Comparison of ENCODE assay signal across 1 cellular context in the genomic region with DNA sequence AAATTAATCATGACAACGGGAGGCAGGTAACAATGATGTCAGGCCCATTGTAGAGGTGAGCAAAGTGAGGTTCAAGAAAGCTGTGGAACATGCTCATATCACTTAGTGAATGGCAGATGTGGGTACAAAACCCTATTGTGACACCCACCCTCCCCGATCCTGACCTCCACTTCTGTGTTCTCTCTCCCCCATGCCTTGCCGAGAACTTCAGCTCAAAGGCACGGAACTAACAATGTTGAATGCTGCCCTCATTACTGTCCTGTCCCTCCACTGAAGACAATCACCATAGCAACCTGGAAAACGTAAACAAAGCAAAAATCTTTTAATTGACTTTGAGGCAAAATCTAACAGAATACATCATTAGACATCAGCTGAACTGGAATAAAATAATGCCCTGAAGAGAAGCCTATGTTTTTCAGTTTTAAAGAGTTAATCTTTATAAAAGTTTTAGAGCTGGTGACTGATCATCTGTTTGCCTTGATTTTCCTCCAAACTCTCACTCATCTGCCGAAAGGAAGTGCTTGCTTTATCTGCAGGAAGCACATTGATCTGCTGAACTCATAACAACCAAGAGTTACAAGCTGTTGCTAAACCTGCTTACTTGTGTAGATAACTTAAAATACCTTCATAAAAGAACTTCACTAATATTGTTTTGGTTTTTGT.
TF ChIP-seq lines count a peak whose summit lies in the region.

No MANE protein-coding gene starts in this region.

TF ChIP-seq in K562, 482 proteins besides CTCF, POLR2A, EP300 and RAD21 (continued from another document and continues in another):
- TF ChIP-seq, protein P1, sequence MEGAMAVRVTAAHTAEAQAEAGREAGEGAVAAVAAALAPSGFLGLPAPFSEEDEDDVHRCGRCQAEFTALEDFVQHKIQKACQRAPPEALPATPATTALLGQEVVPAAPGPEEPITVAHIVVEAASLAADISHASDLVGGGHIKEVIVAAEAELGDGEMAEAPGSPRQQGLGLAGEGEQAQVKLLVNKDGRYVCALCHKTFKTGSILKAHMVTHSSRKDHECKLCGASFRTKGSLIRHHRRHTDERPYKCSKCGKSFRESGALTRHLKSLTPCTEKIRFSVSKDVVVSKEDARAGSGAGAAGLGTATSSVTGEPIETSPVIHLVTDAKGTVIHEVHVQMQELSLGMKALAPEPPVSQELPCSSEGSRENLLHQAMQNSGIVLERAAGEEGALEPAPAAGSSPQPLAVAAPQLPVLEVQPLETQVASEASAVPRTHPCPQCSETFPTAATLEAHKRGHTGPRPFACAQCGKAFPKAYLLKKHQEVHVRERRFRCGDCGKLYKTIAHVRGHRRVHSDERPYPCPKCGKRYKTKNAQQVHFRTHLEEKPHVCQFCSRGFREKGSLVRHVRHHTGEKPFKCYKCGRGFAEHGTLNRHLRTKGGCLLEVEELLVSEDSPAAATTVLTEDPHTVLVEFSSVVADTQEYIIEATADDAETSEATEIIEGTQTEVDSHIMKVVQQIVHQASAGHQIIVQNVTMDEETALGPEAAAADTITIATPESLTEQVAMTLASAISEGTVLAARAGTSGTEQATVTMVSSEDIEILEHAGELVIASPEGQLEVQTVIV (CRISPR knock-in tag; IDR thresholded peaks at IDR 0.05; ENCODE audit: borderline replicate concordance), result no peak
- peak in 1 of 2 experiments; percentile 78; a peak in 2 of 4 replicates for TF ChIP-seq TBL1XR1 (IDR thresholded peaks at IDR 0.05; ENCODE audit: low read length in 2 of 2)
- no peak for TF ChIP-seq HDAC8 (tag; IDR thresholded peaks at IDR 0.05)
- no peak for TF ChIP-seq CBFB (CRISPR knock-in tag; IDR thresholded peaks at IDR 0.05)
- TF ChIP-seq PHF21A (IDR thresholded peaks at IDR 0.05; ENCODE audit: borderline replicate concordance, low read depth), result no peak
- TF ChIP-seq NCOA1 (IDR thresholded peaks at IDR 0.05; ENCODE audit: low read depth), result peak; percentile 82
- no peak for TF ChIP-seq SRSF7 (optimal IDR thresholded peaks at IDR 0.05; ENCODE audit: low read depth, low read length)
- TF ChIP-seq, protein P2, sequence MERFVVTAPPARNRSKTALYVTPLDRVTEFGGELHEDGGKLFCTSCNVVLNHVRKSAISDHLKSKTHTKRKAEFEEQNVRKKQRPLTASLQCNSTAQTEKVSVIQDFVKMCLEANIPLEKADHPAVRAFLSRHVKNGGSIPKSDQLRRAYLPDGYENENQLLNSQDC (CRISPR knock-in tag; IDR thresholded peaks at IDR 0.05), result no peak
- no peak for TF ChIP-seq ATF1 (CRISPR knock-in tag; IDR thresholded peaks at IDR 0.05)
- peak; percentile 48 for TF ChIP-seq ATF1 (tag; IDR thresholded peaks at IDR 0.05)
- TF ChIP-seq NCOA2 (IDR thresholded peaks at IDR 0.05; ENCODE audit: partially characterized antibody in 2 of 2), result peak; percentile 26 to 46
- no peak for TF ChIP-seq GTF2F1 (IDR thresholded peaks at IDR 0.05; ENCODE audit: low read depth, low read length)
- TF ChIP-seq GABPA (tag; conservative IDR thresholded peaks at IDR 0.05; ENCODE audit: low read depth), result peak; percentile 80
- no peak for TF ChIP-seq ZNF23 (CRISPR knock-in tag; IDR thresholded peaks at IDR 0.05)
- TF ChIP-seq TAF15 (IDR thresholded peaks at IDR 0.05; ENCODE audit: low read depth, low read length), result no peak
- TF ChIP-seq, protein P3, sequence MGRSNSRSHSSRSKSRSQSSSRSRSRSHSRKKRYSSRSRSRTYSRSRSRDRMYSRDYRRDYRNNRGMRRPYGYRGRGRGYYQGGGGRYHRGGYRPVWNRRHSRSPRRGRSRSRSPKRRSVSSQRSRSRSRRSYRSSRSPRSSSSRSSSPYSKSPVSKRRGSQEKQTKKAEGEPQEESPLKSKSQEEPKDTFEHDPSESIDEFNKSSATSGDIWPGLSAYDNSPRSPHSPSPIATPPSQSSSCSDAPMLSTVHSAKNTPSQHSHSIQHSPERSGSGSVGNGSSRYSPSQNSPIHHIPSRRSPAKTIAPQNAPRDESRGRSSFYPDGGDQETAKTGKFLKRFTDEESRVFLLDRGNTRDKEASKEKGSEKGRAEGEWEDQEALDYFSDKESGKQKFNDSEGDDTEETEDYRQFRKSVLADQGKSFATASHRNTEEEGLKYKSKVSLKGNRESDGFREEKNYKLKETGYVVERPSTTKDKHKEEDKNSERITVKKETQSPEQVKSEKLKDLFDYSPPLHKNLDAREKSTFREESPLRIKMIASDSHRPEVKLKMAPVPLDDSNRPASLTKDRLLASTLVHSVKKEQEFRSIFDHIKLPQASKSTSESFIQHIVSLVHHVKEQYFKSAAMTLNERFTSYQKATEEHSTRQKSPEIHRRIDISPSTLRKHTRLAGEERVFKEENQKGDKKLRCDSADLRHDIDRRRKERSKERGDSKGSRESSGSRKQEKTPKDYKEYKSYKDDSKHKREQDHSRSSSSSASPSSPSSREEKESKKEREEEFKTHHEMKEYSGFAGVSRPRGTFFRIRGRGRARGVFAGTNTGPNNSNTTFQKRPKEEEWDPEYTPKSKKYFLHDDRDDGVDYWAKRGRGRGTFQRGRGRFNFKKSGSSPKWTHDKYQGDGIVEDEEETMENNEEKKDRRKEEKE (IDR thresholded peaks at IDR 0.05; ENCODE audit: borderline replicate concordance in 1 of 2, control insufficient read depth in 1 of 2, low read depth in 2 of 2, low read length in 1 of 2), result no peak
- TF ChIP-seq, protein P4, sequence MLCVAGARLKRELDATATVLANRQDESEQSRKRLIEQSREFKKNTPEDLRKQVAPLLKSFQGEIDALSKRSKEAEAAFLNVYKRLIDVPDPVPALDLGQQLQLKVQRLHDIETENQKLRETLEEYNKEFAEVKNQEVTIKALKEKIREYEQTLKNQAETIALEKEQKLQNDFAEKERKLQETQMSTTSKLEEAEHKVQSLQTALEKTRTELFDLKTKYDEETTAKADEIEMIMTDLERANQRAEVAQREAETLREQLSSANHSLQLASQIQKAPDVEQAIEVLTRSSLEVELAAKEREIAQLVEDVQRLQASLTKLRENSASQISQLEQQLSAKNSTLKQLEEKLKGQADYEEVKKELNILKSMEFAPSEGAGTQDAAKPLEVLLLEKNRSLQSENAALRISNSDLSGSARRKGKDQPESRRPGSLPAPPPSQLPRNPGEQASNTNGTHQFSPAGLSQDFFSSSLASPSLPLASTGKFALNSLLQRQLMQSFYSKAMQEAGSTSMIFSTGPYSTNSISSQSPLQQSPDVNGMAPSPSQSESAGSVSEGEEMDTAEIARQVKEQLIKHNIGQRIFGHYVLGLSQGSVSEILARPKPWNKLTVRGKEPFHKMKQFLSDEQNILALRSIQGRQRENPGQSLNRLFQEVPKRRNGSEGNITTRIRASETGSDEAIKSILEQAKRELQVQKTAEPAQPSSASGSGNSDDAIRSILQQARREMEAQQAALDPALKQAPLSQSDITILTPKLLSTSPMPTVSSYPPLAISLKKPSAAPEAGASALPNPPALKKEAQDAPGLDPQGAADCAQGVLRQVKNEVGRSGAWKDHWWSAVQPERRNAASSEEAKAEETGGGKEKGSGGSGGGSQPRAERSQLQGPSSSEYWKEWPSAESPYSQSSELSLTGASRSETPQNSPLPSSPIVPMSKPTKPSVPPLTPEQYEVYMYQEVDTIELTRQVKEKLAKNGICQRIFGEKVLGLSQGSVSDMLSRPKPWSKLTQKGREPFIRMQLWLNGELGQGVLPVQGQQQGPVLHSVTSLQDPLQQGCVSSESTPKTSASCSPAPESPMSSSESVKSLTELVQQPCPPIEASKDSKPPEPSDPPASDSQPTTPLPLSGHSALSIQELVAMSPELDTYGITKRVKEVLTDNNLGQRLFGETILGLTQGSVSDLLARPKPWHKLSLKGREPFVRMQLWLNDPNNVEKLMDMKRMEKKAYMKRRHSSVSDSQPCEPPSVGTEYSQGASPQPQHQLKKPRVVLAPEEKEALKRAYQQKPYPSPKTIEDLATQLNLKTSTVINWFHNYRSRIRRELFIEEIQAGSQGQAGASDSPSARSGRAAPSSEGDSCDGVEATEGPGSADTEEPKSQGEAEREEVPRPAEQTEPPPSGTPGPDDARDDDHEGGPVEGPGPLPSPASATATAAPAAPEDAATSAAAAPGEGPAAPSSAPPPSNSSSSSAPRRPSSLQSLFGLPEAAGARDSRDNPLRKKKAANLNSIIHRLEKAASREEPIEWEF (CRISPR knock-in tag; IDR thresholded peaks at IDR 0.05), result peak; percentile 63; the same call in 1 of the 2 replicates
- TF ChIP-seq ETV1 (tag; conservative IDR thresholded peaks at IDR 0.05; ENCODE audit: low read depth), result peak; percentile 100
- TF ChIP-seq BCOR (IDR thresholded peaks at IDR 0.05), result peak; percentile 98
- TF ChIP-seq HNRNPLL (IDR thresholded peaks at IDR 0.05; ENCODE audit: low read depth, low read length, poor library complexity, severe bottlenecking), result no peak
- TF ChIP-seq PTTG1 (tag; IDR thresholded peaks at IDR 0.05; ENCODE audit: low read depth), result no peak
- TF ChIP-seq BRF1 (IDR thresholded peaks at IDR 0.05; ENCODE audit: borderline replicate concordance, extremely low read depth, insufficient read length), result no peak
- TF ChIP-seq TEAD1 (CRISPR knock-in tag; IDR thresholded peaks at IDR 0.05), result 0 out of 4 replicates have a peak, but pooled peaks of 1 of the 2 experiments have one; percentile 40
- TF ChIP-seq SMARCA4 (IDR thresholded peaks at IDR 0.05), result peak; percentile 99
- TF ChIP-seq ZNF77 (CRISPR knock-in tag; IDR thresholded peaks at IDR 0.05), result no peak
- TF ChIP-seq SETDB1 (IDR thresholded peaks at IDR 0.05; ENCODE audit: low read length), result no peak
- TF ChIP-seq, protein P5, sequence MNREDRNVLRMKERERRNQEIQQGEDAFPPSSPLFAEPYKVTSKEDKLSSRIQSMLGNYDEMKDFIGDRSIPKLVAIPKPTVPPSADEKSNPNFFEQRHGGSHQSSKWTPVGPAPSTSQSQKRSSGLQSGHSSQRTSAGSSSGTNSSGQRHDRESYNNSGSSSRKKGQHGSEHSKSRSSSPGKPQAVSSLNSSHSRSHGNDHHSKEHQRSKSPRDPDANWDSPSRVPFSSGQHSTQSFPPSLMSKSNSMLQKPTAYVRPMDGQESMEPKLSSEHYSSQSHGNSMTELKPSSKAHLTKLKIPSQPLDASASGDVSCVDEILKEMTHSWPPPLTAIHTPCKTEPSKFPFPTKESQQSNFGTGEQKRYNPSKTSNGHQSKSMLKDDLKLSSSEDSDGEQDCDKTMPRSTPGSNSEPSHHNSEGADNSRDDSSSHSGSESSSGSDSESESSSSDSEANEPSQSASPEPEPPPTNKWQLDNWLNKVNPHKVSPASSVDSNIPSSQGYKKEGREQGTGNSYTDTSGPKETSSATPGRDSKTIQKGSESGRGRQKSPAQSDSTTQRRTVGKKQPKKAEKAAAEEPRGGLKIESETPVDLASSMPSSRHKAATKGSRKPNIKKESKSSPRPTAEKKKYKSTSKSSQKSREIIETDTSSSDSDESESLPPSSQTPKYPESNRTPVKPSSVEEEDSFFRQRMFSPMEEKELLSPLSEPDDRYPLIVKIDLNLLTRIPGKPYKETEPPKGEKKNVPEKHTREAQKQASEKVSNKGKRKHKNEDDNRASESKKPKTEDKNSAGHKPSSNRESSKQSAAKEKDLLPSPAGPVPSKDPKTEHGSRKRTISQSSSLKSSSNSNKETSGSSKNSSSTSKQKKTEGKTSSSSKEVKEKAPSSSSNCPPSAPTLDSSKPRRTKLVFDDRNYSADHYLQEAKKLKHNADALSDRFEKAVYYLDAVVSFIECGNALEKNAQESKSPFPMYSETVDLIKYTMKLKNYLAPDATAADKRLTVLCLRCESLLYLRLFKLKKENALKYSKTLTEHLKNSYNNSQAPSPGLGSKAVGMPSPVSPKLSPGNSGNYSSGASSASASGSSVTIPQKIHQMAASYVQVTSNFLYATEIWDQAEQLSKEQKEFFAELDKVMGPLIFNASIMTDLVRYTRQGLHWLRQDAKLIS (CRISPR knock-in tag; IDR thresholded peaks at IDR 0.05), result no peak; the same call in 1 of the 2 replicates
- TF ChIP-seq FOXA1 (IDR thresholded peaks at IDR 0.05; ENCODE audit: borderline replicate concordance), result no peak
- TF ChIP-seq, protein P6, sequence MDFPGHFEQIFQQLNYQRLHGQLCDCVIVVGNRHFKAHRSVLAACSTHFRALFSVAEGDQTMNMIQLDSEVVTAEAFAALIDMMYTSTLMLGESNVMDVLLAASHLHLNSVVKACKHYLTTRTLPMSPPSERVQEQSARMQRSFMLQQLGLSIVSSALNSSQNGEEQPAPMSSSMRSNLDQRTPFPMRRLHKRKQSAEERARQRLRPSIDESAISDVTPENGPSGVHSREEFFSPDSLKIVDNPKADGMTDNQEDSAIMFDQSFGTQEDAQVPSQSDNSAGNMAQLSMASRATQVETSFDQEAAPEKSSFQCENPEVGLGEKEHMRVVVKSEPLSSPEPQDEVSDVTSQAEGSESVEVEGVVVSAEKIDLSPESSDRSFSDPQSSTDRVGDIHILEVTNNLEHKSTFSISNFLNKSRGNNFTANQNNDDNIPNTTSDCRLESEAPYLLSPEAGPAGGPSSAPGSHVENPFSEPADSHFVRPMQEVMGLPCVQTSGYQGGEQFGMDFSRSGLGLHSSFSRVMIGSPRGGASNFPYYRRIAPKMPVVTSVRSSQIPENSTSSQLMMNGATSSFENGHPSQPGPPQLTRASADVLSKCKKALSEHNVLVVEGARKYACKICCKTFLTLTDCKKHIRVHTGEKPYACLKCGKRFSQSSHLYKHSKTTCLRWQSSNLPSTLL (IDR thresholded peaks at IDR 0.05), result no peak
- TF ChIP-seq RCOR1 (IDR thresholded peaks at IDR 0.05; ENCODE audit: borderline replicate concordance in 1 of 2, low read depth in 2 of 2, low read length in 2 of 2), result peak; percentile 91 to 94
- no peak for TF ChIP-seq PHF8 (IDR thresholded peaks at IDR 0.05; ENCODE audit: borderline replicate concordance, low read length)
- TF ChIP-seq ZNF696 (CRISPR knock-in tag; conservative IDR thresholded peaks at IDR 0.05), result no peak
- TF ChIP-seq, protein P7, sequence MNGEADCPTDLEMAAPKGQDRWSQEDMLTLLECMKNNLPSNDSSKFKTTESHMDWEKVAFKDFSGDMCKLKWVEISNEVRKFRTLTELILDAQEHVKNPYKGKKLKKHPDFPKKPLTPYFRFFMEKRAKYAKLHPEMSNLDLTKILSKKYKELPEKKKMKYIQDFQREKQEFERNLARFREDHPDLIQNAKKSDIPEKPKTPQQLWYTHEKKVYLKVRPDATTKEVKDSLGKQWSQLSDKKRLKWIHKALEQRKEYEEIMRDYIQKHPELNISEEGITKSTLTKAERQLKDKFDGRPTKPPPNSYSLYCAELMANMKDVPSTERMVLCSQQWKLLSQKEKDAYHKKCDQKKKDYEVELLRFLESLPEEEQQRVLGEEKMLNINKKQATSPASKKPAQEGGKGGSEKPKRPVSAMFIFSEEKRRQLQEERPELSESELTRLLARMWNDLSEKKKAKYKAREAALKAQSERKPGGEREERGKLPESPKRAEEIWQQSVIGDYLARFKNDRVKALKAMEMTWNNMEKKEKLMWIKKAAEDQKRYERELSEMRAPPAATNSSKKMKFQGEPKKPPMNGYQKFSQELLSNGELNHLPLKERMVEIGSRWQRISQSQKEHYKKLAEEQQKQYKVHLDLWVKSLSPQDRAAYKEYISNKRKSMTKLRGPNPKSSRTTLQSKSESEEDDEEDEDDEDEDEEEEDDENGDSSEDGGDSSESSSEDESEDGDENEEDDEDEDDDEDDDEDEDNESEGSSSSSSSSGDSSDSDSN (IDR thresholded peaks at IDR 0.05; ENCODE audit: borderline replicate concordance in 1 of 2, low read depth in 2 of 2, low read length in 2 of 2), result no peak
